8 cellular contexts compared by ENCODE assay signal in the genomic region with DNA sequence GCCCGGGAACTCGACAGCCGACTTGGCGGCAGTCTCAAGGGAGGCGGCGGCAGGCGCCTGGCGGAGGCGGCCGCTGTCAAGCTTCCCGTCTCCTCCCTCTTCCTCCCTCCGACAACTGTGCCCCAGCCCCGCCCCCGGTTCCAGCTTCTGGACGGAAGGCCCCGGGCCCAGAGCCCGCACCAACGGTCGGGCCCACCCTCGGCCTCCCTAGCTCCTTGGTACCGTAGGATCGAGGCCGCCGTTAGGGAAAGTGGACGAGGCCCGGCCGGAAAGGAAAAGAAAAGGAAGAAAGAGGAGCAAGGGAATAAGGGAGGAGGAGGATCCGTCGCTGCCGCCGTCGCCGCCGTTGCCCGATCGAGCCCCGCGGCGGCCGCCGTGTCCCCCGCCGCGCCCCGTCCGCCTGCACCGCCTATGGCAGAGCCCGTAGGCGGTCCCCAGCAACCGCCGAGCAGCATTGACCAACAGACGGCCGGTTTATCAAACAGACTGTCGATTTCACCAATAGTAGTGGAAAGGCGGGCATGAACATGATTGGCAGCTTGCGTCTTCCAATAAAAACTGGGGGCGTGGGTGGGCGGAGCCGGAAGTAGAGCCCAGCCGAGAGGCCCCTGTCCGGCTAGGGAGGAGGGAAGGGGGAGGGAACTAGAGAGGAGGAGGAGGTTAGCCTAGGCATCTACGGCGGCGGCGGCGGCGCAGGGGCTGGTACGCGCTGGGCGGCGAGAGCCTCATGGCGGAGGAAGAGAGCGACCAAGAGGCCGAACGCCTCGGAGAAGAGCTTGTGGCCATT. TPM values are rescaled to one million over a fixed set of nuclear protein-coding genes. Genes with fewer than 3 reads are reported as not detected.
DNase-seq lines count a peak whose midpoint lies in the region; ATAC-seq, FAIRE-seq and TF ChIP-seq lines count a peak whose summit lies in the region.

A gene with protein sequence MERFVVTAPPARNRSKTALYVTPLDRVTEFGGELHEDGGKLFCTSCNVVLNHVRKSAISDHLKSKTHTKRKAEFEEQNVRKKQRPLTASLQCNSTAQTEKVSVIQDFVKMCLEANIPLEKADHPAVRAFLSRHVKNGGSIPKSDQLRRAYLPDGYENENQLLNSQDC (minus strand): TSS at position 413 of the 787 bp plus-strand sequence. CDS start 3,029 bp downstream, outside the sequence.
A gene (plus strand): TSS at position 663 of the 787 bp plus-strand sequence. CDS start 65 bp downstream, at position 728.

- H3K56ac ChIP-seq in H1 (replicated peaks; ENCODE audit: insufficient read length, low read depth, low read length) = peak within 1 kb of the TSS; percentile 98

- ATAC-seq in GM21367 (IDR thresholded peaks at IDR 0.05; ENCODE audit: unreplicated experiment) (peak; percentile 93), memory B cell (ENCODE audit: low read depth) (peak; percentile 86)

- peak; percentile 87 for FAIRE-seq in HTR-8/SVneo (lab: Jason Lieb, UNC)
- no peak for FAIRE-seq in H1 (lab: Jason Lieb, UNC)

- H3K9me3 Mint-ChIP-seq in memory B cell = no peaks in the 10 kb centered on the region

- DNase-seq in COLO829 (ENCODE audit: low spot score) (peak; percentile 98), HTR-8/SVneo (ENCODE audit: insufficient read length, low spot score) (peak; percentile 94), NOMO-1 treated with dmso at 0.1 percent for 144 hours (lab: John Stamatoyannopoulos, UW; ENCODE audit: unreplicated experiment) (peak; percentile 96), H1 (ENCODE audit: low read depth in 1 of 2, low spot score in 2 of 2) (peak; percentile 94 to 98), memory B cell (ENCODE audit: low spot score in 2 of 2) (peak; percentile 98 to 99)
- peak; percentile 94 to 99 (median 97) for DNase-seq in activated CD8-positive, alpha-beta memory T cell treated with anti-CD3 and anti-CD28 coated beads for 48 hours (ENCODE audit: low read depth in 2 of 3, low spot score in 2 of 3)
- peak; percentile 98 for DNase-seq in stimulated activated CD8-positive, alpha-beta memory T cell treated with anti-CD3 and anti-CD28 coated beads, Interleukin-12 subunit alpha, Interleukin-12 subunit beta, amount 100 ng/mL, for 24 hours (ENCODE audit: extremely low read depth)

- H2AK5ac ChIP-seq in H1 (ENCODE audit: low read depth, low read length) = no peak within 1 kb of the TSS

- peaks cover 2 to 7% of the 10 kb centered on the region in 2 experiments for H4K20me1 ChIP-seq in H1 (replicated peaks in 1 of 2; ENCODE audit: control insufficient read depth in 1 of 2, insufficient read depth in 2 of 2, low read length in 2 of 2)

- peaks cover 0 to 3% (median 0%) of the 10 kb centered on the region in 4 experiments; a peak in 1 of 7 replicates for H3K4me1 ChIP-seq in H1 (replicated peaks in 1 of 4; ENCODE audit: control insufficient read depth in 3 of 4, insufficient read depth in 4 of 4, low read length in 3 of 4)

- H3K14ac ChIP-seq in H1 (ENCODE audit: insufficient read length) = peak within 1 kb of the TSS; percentile 87

- H4K5ac ChIP-seq in H1 (ENCODE audit: insufficient read length, low read depth, low read length) = peak within 1 kb of the TSS; percentile 100

- TF ChIP-seq EP300 in H1 (IDR thresholded peaks at IDR 0.05; ENCODE audit: borderline replicate concordance in 1 of 2, low read depth in 2 of 2, low read length in 2 of 2) = peak in 1 of 2 experiments; percentile 22; a peak in 1 of 3 replicates

- H2BK5ac ChIP-seq in H1 (ENCODE audit: low read depth, low read length) = peak within 1 kb of the TSS; percentile 81; the same call in 1 of the 2 replicates

- H3K23me2 ChIP-seq in H1 (ENCODE audit: low read depth, low read length) = peaks cover 4% of the 10 kb centered on the region; the same call in 1 of the 2 replicates

- no peak within 1 kb of the TSS for H2BK20ac ChIP-seq in H1 (ENCODE audit: low read length)

- H2AFZ ChIP-seq in H1 (ENCODE audit: low read length) = peak within 1 kb of the TSS; percentile 68

- CTCF ChIA-PET in H1 (lab: Charles Lee; ENCODE audit: partially characterized antibody) = interaction anchor here (0.9 to 1.4 kb wide), 2 partner anchors 54 to 91 kb away, joined by 3 to 4 read pairs; a partner anchor contains a TSS

- no peak within 1 kb of the TSS for H2BK120ac ChIP-seq in H1 (replicated peaks; ENCODE audit: low read depth, low read length)

- no peak within 1 kb of the TSS for H2BK15ac ChIP-seq in H1 (ENCODE audit: low read length)

- no peak within 1 kb of the TSS for H3K4ac ChIP-seq in H1 (replicated peaks; ENCODE audit: insufficient read length, low read depth, low read length)

- no peaks in the 10 kb centered on the region for H3K27me3 ChIP-seq in H1 (replicated peaks in 1 of 4; ENCODE audit: control insufficient read depth in 3 of 4, extremely low read depth in 1 of 4, insufficient read depth in 3 of 4, low read length in 3 of 4)

- H3K9ac ChIP-seq in H1 (replicated peaks in 1 of 4; ENCODE audit: extremely low read depth in 1 of 4, low read depth in 3 of 4, low read length in 3 of 4) = peak within 1 kb of the TSS; percentile 62 to 95 (median 68)

- TF ChIP-seq RAD21 in H1 (IDR thresholded peaks at IDR 0.05 in 1 of 2, conservative IDR thresholded peaks at IDR 0.05 in 1 of 2; ENCODE audit: low read depth in 2 of 2, low read length in 2 of 2) = no peak

- H3K27ac ChIP-seq in H1 (ENCODE audit: low read depth, low read length) = 0 out of 2 replicates have a peak within 1 kb of the TSS, but pooled peaks have one; percentile 41

- POLR2A ChIA-PET in H1 (lab: Charles Lee; ENCODE audit: partially characterized antibody) = interaction anchor here (0.6 to 2.0 kb wide), 7 partner anchors 8 to 266 kb away, joined by 3 to 17 read pairs (median 3); a partner anchor contains a TSS

- peaks cover 3% of the 10 kb centered on the region; the same call in 1 of the 2 replicates for H3K79me1 ChIP-seq in H1 (ENCODE audit: low read depth, low read length)

- peak within 1 kb of the TSS; percentile 84 for H4K91ac ChIP-seq in H1 (replicated peaks; ENCODE audit: insufficient read length, low read length)

- H3K18ac ChIP-seq in H1 (ENCODE audit: extremely low read depth, low read length) = peak within 1 kb of the TSS; percentile 88; the same call in 1 of the 2 replicates

- no peak within 1 kb of the TSS for H3K23ac ChIP-seq in H1 (ENCODE audit: insufficient read length)

- TF ChIP-seq CTCF in H1 (IDR thresholded peaks at IDR 0.05; ENCODE audit: control extremely low read depth in 1 of 3, insufficient read depth in 1 of 3, low read depth in 1 of 3, low read length in 3 of 3) = no peak

- H3K36me3 ChIP-seq in H1 (ENCODE audit: control insufficient read depth in 2 of 4, insufficient read depth in 4 of 4, low read length in 3 of 4) = peaks cover 0 to 30% (median 11%) of the 10 kb centered on the region in 4 experiments; a peak in 6 of 8 replicates

- no peaks in the 10 kb centered on the region for H3K27me3 Mint-ChIP-seq in memory B cell

- peak within 1 kb of the TSS; percentile 83 to 96 (median 91) for H3K4me3 ChIP-seq in H1 (ENCODE audit: extremely low read depth in 1 of 4, insufficient read depth in 2 of 4, low read depth in 3 of 4, low read length in 4 of 4)

- peak within 1 kb of the TSS; percentile 69 to 85 for H3K4me2 ChIP-seq in H1 (ENCODE audit: insufficient read depth in 1 of 2, low read depth in 2 of 2, low read length in 2 of 2)

- H3K79me2 ChIP-seq in H1 (ENCODE audit: control insufficient read depth in 1 of 2, insufficient read depth in 2 of 2, low read length in 2 of 2) = peaks cover 0 to 67% of the 10 kb centered on the region in 2 experiments; a peak in 3 of 4 replicates

- peak; percentile 62 to 70; a peak in 2 of 3 replicates for TF ChIP-seq POLR2A in H1 (IDR thresholded peaks at IDR 0.05; ENCODE audit: control extremely low read depth in 1 of 2, low read depth in 2 of 2, low read length in 2 of 2)

- peak within 1 kb of the TSS; percentile 95 for H4K8ac ChIP-seq in H1 (ENCODE audit: extremely low read depth, insufficient read depth, low read length)

- H3K36me3 Mint-ChIP-seq in memory B cell = peaks cover 12% of the 10 kb centered on the region

- no peak within 1 kb of the TSS for H2BK12ac ChIP-seq in H1 (ENCODE audit: low read depth, low read length)

- H3K9me3 ChIP-seq in H1 (ENCODE audit: insufficient read depth in 2 of 2, low read depth in 1 of 2, low read length in 1 of 2) = no peaks in the 10 kb centered on the region

- peaks cover 30% of the 10 kb centered on the region for H3K4me1 Mint-ChIP-seq in memory B cell

- peak within 1 kb of the TSS; percentile 94 for H3K27ac Mint-ChIP-seq in memory B cell

- 2% methylated on average over 49 of the region's 76 CpGs; no CpG with 5 or more reads in 1 of the 2 experiments for WGBS in H1 (ENCODE audit: extremely low coverage in 1 of 2, insufficient coverage in 1 of 2, insufficient read length in 1 of 2, insufficient replicate concordance in 2 of 2, low coverage in 1 of 2, low lambda C conversion rate in 2 of 2, missing lambda C conversion rate in 1 of 2), 2 experiments

- peak within 1 kb of the TSS; percentile 95 for H3K4me3 Mint-ChIP-seq in memory B cell

TF ChIP-seq in H1, 55 proteins besides CTCF, POLR2A, EP300 and RAD21 (continues in another document):
- no peak for TF ChIP-seq CHD1 (IDR thresholded peaks at IDR 0.05; ENCODE audit: low read depth, low read length)
- no peak for TF ChIP-seq FOSL1 (IDR thresholded peaks at IDR 0.05; ENCODE audit: insufficient read depth, low read depth, low read length)
- peak; percentile 95 for TF ChIP-seq SP2 (IDR thresholded peaks at IDR 0.05; ENCODE audit: low read length)
- TF ChIP-seq GTF2F1 (IDR thresholded peaks at IDR 0.05; ENCODE audit: borderline replicate concordance, low read depth, low read length) = no peak; the same call in 1 of the 2 replicates
- no peak for TF ChIP-seq KDM1A (IDR thresholded peaks at IDR 0.05; ENCODE audit: borderline replicate concordance, low read length)

RNA-seq across cellular contexts. Expression of the first gene that starts in this region (rescaled TPM):
- 57.1 and 61.4 TPM in 2 replicates for total RNA-seq in H1 (2021; fragmentation: NEBNext Ultra II Directional; extraction: Animal tissue kit (Norgen Biotek cat#: 25700))
- polyA plus RNA-seq in H1 (2011; rRNA removed) = 15.7 and 22.9 TPM in 2 replicates
- polyA plus RNA-seq in H1 (2011; cell fraction: cytosol; rRNA removed) = 34.1 TPM
- 26.2 TPM for polyA plus RNA-seq in H1 (2011; cell fraction: nucleus; rRNA removed)
- 33.0 to 54.1 TPM (median 39.2 TPM) in 4 replicates for polyA plus RNA-seq in H1 (2012, experiment 1 of 2)
- polyA plus RNA-seq in H1 (2012, experiment 2 of 2) = 3.9 TPM
- polyA plus RNA-seq in H1 (2013, experiment 1 of 2) = 42.2 TPM
- polyA plus RNA-seq in H1 (2013, experiment 2 of 2) = 41.3 TPM
- polyA minus RNA-seq in H1 (2011; rRNA and poly(A)+ RNA removed) = 71.6 and 95.9 TPM in 2 replicates
- polyA minus RNA-seq in H1 (2011; cell fraction: cytosol; rRNA and poly(A)+ RNA removed) = 28.6 TPM
- polyA minus RNA-seq in H1 (2011; cell fraction: nucleus; rRNA and poly(A)+ RNA removed) = 49.0 TPM

RNA-seq across cellular contexts. Expression of the second gene that starts in this region (rescaled TPM):
- total RNA-seq in H1 (2021; fragmentation: NEBNext Ultra II Directional; extraction: Animal tissue kit (Norgen Biotek cat#: 25700)) = 5.3 and 6.2 TPM in 2 replicates
- polyA plus RNA-seq in H1 (2011; rRNA removed) = 0.47 and 0.82 TPM in 2 replicates
- polyA plus RNA-seq in H1 (2011; cell fraction: cytosol; rRNA removed) = 1.0 TPM
- polyA plus RNA-seq in H1 (2011; cell fraction: nucleus; rRNA removed) = 1.1 TPM
- polyA plus RNA-seq in H1 (2012, experiment 1 of 2) = 0.90 to 1.8 TPM (median 1.4 TPM) in 4 replicates
- polyA plus RNA-seq in H1 (2012, experiment 2 of 2) = 0.29 TPM
- polyA plus RNA-seq in H1 (2013, experiment 1 of 2) = 2.5 TPM
- polyA plus RNA-seq in H1 (2013, experiment 2 of 2) = 2.2 TPM
- 2.2 and 2.7 TPM in 2 replicates for polyA minus RNA-seq in H1 (2011; rRNA and poly(A)+ RNA removed)
- 6.6 TPM for polyA minus RNA-seq in H1 (2011; cell fraction: cytosol; rRNA and poly(A)+ RNA removed)
- 6.6 TPM for polyA minus RNA-seq in H1 (2011; cell fraction: nucleus; rRNA and poly(A)+ RNA removed)

Comparison
In these comparisons a context has a peak if more than half of its experiments do, and no peak if none do; other contexts are left out.
1. Peak in every context shown above with its lines: DNase-seq, ATAC-seq, H3K4me3 ChIP-seq and H3K27ac ChIP-seq.